ENCODE assay signal across 18 cellular contexts in the genomic region with DNA sequence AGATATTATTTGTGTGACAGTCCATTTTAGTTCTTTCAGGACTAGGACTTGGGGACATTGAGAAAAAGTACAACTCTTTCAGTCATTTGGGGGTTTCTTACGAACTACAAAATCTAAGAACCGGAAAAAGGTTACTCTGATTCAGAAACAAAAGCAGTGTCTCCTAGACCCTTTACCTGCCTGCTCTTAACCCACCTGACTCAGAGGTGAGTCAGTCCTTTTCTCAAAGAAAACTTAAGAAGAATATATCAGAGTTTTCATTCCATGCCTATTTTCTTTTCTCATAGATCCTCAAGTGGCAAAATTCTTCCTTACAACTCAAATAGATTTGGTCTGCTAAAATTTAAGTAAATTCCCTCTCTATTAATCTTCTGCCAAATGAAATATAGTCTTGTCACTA.
A peak's percentile ranks its signal among the peaks of the same experiment; 100 is the strongest.
DNase-seq lines count a peak whose midpoint lies in the region; FAIRE-seq and TF ChIP-seq lines count a peak whose summit lies in the region.
"Had no signal": no experiment of that assay in that cellular context is flagged by ENCODE, and none has a peak within 500 bp of the region (broad histone marks: within the 10 kb centered on the region; RNA-seq: fewer than 3 reads in every experiment).

No MANE protein-coding gene starts in this region.

- no peak overlapping the region for H4K91ac ChIP-seq in H1 (replicated peaks; ENCODE audit: insufficient read length, low read length)

- H2BK12ac ChIP-seq in H1 (ENCODE audit: low read depth, low read length) = no peak overlapping the region

- no peak overlapping the region for H3K23ac ChIP-seq in H1 (ENCODE audit: insufficient read length)

- H3K27ac ChIP-seq in RWPE1 (no peak overlapping the region), H1 (ENCODE audit: low read depth, low read length) (no peak overlapping the region)

- no peak for TF ChIP-seq EP300 in H1 (IDR thresholded peaks at IDR 0.05; ENCODE audit: borderline replicate concordance in 1 of 2, low read depth in 2 of 2, low read length in 2 of 2)

- H2AFZ ChIP-seq in H1 (ENCODE audit: low read length) = peak overlapping the region; percentile 16; the same call in 1 of the 2 replicates

- DNase-seq in HPDE6-E6E7 (ENCODE audit: extremely low spot score) = peak; percentile 51
- peak; percentile 20 for DNase-seq in RWPE1 (ENCODE audit: low spot score)
- no peak for DNase-seq in H1 (ENCODE audit: low read depth in 1 of 2, low spot score in 2 of 2)
- peak; percentile 41 for DNase-seq in kidney tubule cell (ENCODE audit: low spot score)
- no peak for DNase-seq in activated gamma-delta T cell treated with Interleukin-2 at 50 U/mL for 16 hours
- no peak for DNase-seq in activated naive CD4-positive, alpha-beta T cell treated with anti-CD3 and anti-CD28 coated beads, Interleukin-2, amount 50 U/mL, for 16 hours
- DNase-seq in NK-92 (lab: John Stamatoyannopoulos, UW; ENCODE audit: unreplicated experiment) = no peak
- DNase-seq: ACHN; BE2C; C1 segment of cervical spinal cord; CD4-positive, CD25-positive, alpha-beta regulatory T cell; CD8-positive, alpha-beta memory T cell; COR-L47; GOT3; H9 had no signal

- H3K4ac ChIP-seq in H1 (replicated peaks; ENCODE audit: insufficient read length, low read depth, low read length) = no peak overlapping the region

- H2BK15ac ChIP-seq in H1 (ENCODE audit: low read length) = no peak overlapping the region

- no peak overlapping the region for H2BK5ac ChIP-seq in H1 (ENCODE audit: low read depth, low read length)

- no peak overlapping the region for H4K5ac ChIP-seq in H1 (ENCODE audit: insufficient read length, low read depth, low read length)

- H2BK120ac ChIP-seq in H1 (replicated peaks; ENCODE audit: low read depth, low read length) = no peak overlapping the region

- H3K9me3 ChIP-seq in H1 (ENCODE audit: insufficient read depth in 2 of 2, low read depth in 1 of 2, low read length in 1 of 2) = no peaks in the 10 kb centered on the region
- H3K9me3 ChIP-seq: BE2C had no signal

- no peak for TF ChIP-seq RAD21 in H1 (IDR thresholded peaks at IDR 0.05 in 1 of 2, conservative IDR thresholded peaks at IDR 0.05 in 1 of 2; ENCODE audit: low read depth in 2 of 2, low read length in 2 of 2)

- H3K9ac ChIP-seq in H1 (replicated peaks in 1 of 4; ENCODE audit: extremely low read depth in 1 of 4, low read depth in 3 of 4, low read length in 3 of 4) = no peak overlapping the region

- FAIRE-seq in H1 (lab: Jason Lieb, UNC) = no peak
- FAIRE-seq: A204.1, G401.6, GM12891 had no signal

- H2AK5ac ChIP-seq in H1 (ENCODE audit: low read depth, low read length) = no peak overlapping the region

- no peak overlapping the region for H3K4me3 ChIP-seq in H1 (ENCODE audit: extremely low read depth in 1 of 4, insufficient read depth in 2 of 4, low read depth in 3 of 4, low read length in 4 of 4)

- H3K4me1 ChIP-seq in H1 (replicated peaks in 1 of 4; ENCODE audit: control insufficient read depth in 3 of 4, insufficient read depth in 4 of 4, low read length in 3 of 4) = no peaks in the 10 kb centered on the region

- no peaks in the 10 kb centered on the region for H3K23me2 ChIP-seq in H1 (ENCODE audit: low read depth, low read length)

- TF ChIP-seq POLR2A in H1 (IDR thresholded peaks at IDR 0.05; ENCODE audit: control extremely low read depth in 1 of 2, low read depth in 2 of 2, low read length in 2 of 2) = no peak

- CTCF ChIA-PET in RWPE1 (lab: Yijun Ruan, JAX) (no interaction called here), H1 (lab: Charles Lee; ENCODE audit: partially characterized antibody) (no interaction called here)

- H4K8ac ChIP-seq in H1 (ENCODE audit: extremely low read depth, insufficient read depth, low read length) = no peak overlapping the region

- H3K36me3 ChIP-seq in H1 (ENCODE audit: control insufficient read depth in 2 of 4, insufficient read depth in 4 of 4, low read length in 3 of 4) = no peaks in the 10 kb centered on the region
- H3K36me3 ChIP-seq: BE2C had no signal

- no peaks in the 10 kb centered on the region for H3K27me3 ChIP-seq in H1 (replicated peaks in 1 of 4; ENCODE audit: control insufficient read depth in 3 of 4, extremely low read depth in 1 of 4, insufficient read depth in 3 of 4, low read length in 3 of 4)
- H3K27me3 ChIP-seq: BE2C had no signal

- H3K18ac ChIP-seq in H1 (ENCODE audit: extremely low read depth, low read length) = no peak overlapping the region

- H3K79me2 ChIP-seq in H1 (ENCODE audit: control insufficient read depth in 1 of 2, insufficient read depth in 2 of 2, low read length in 2 of 2) = no peaks in the 10 kb centered on the region; a peak in 1 of 4 replicates

- no peak overlapping the region for H3K14ac ChIP-seq in H1 (ENCODE audit: insufficient read length)

- no peak overlapping the region for H3K56ac ChIP-seq in H1 (replicated peaks; ENCODE audit: insufficient read length, low read depth, low read length)

- H4K20me1 ChIP-seq in H1 (replicated peaks in 1 of 2; ENCODE audit: control insufficient read depth in 1 of 2, insufficient read depth in 2 of 2, low read length in 2 of 2) = no peaks in the 10 kb centered on the region

- H2BK20ac ChIP-seq in H1 (ENCODE audit: low read length) = no peak overlapping the region

- POLR2A ChIA-PET in RWPE1 (lab: Yijun Ruan, JAX; ENCODE audit: low non-redundant PET) (no interaction called here), H1 (lab: Charles Lee; ENCODE audit: partially characterized antibody) (no interaction called here)

- H3K79me1 ChIP-seq in H1 (ENCODE audit: low read depth, low read length) = no peaks in the 10 kb centered on the region

- TF ChIP-seq CTCF in RWPE1 (conservative IDR thresholded peaks at IDR 0.05; ENCODE audit: low read depth) (no peak), H1 (IDR thresholded peaks at IDR 0.05; ENCODE audit: control extremely low read depth in 1 of 3, insufficient read depth in 1 of 3, low read depth in 1 of 3, low read length in 3 of 3) (no peak)

- WGBS in H1 (ENCODE audit: extremely low coverage in 1 of 2, insufficient coverage in 1 of 2, insufficient read length in 1 of 2, insufficient replicate concordance in 2 of 2, low coverage in 1 of 2, low lambda C conversion rate in 2 of 2, missing lambda C conversion rate in 1 of 2), 2 experiments = 95% methylated on average over 2 of the region's 2 CpGs; no CpG with 5 or more reads in 1 of the 2 experiments

- H3K4me2 ChIP-seq in H1 (ENCODE audit: insufficient read depth in 1 of 2, low read depth in 2 of 2, low read length in 2 of 2) = no peak overlapping the region

TF ChIP-seq in H1, 55 proteins besides CTCF, POLR2A, EP300 and RAD21:
- TF ChIP-seq YY1 (IDR thresholded peaks at IDR 0.05; ENCODE audit: low read depth, low read length) (no peak), TAF1 (IDR thresholded peaks at IDR 0.05; ENCODE audit: low read depth, low read length) (no peak), NRF1 (IDR thresholded peaks at IDR 0.05; ENCODE audit: low read depth, low read length) (no peak), HDAC2 (IDR thresholded peaks at IDR 0.05; ENCODE audit: borderline replicate concordance in 1 of 2, low read depth in 2 of 2, low read length in 2 of 2) (no peak), KDM1A (IDR thresholded peaks at IDR 0.05; ENCODE audit: borderline replicate concordance, low read length) (no peak), CEBPB (IDR thresholded peaks at IDR 0.05; ENCODE audit: low read depth, low read length) (no peak), KDM5A (IDR thresholded peaks at IDR 0.05; ENCODE audit: low read length) (no peak), EGR1 (IDR thresholded peaks at IDR 0.05; ENCODE audit: borderline replicate concordance, low read depth, low read length) (no peak), SUZ12 (IDR thresholded peaks at IDR 0.05; ENCODE audit: low read length) (no peak), CBX5 (IDR thresholded peaks at IDR 0.05; ENCODE audit: low read depth, low read length) (no peak), MAFK (IDR thresholded peaks at IDR 0.05; ENCODE audit: low read depth, low read length) (no peak)
- TF ChIP-seq, protein P1, sequence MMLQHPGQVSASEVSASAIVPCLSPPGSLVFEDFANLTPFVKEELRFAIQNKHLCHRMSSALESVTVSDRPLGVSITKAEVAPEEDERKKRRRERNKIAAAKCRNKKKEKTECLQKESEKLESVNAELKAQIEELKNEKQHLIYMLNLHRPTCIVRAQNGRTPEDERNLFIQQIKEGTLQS (IDR thresholded peaks at IDR 0.05; ENCODE audit: insufficient read depth, low read depth, low read length) = no peak

Comparison
In these comparisons a context has a peak if more than half of its experiments do, and no peak if none do; other contexts are left out.
1. DNase-seq: peak in HPDE6-E6E7 (single experiment), RWPE1 (single experiment) and kidney tubule cell (single experiment); none in H1 (0 of 2), activated gamma-delta T cell treated with Interleukin-2 at 50 U/mL for 16 hours (single experiment), activated naive CD4-positive, alpha-beta T cell treated with anti-CD3 and anti-CD28 coated beads, Interleukin-2, amount 50 U/mL, for 16 hours (single experiment) and NK-92 (single experiment).